In genomic region chr17:65559802-65560627, GRCh38 we compare ENCODE assay signal across 8 cellular contexts. TPM values are rescaled to one million over a fixed set of nuclear protein-coding genes. Genes with fewer than 3 reads are reported as not detected.
DNase-seq lines count a peak whose midpoint lies in the region; FAIRE-seq and TF ChIP-seq lines count a peak whose summit lies in the region.

No MANE protein-coding gene starts in this region.

- no peaks in the 10 kb centered on the region for H3K27me3 Mint-ChIP-seq in osteocyte (ENCODE audit: unreplicated experiment)

- no peaks in the 10 kb centered on the region for H3K9me1 ChIP-seq in keratinocyte (ENCODE audit: control insufficient read depth, extremely low read depth, insufficient read depth, low read length)

- no peaks in the 10 kb centered on the region for H3K79me2 ChIP-seq in keratinocyte (ENCODE audit: control insufficient read depth, insufficient read depth, low read length)

- H3K36me3 ChIP-seq in NT2/D1 (ENCODE audit: insufficient read depth, insufficient read length, low read length) (no peaks in the 10 kb centered on the region), keratinocyte (ENCODE audit: control insufficient read depth in 2 of 2, extremely low read depth in 1 of 2, insufficient read depth in 2 of 2, low read length in 2 of 2) (no peaks in the 10 kb centered on the region)

- H3K4me1 Mint-ChIP-seq in osteocyte (ENCODE audit: unreplicated experiment): peaks cover 30% of the 10 kb centered on the region

- peak overlapping the region; percentile 89 for H3K4me3 ChIP-seq in NT2/D1 (ENCODE audit: insufficient read length, low read depth)
- H3K4me3 ChIP-seq in keratinocyte (ENCODE audit: control insufficient read depth in 2 of 3, extremely low read depth in 1 of 3, insufficient read depth in 2 of 3, low read depth in 1 of 3, low read length in 3 of 3): peak overlapping the region; percentile 42 to 62 (median 53)

- no peak for TF ChIP-seq CTCF in keratinocyte (optimal IDR thresholded peaks at IDR 0.05 in 1 of 3, IDR thresholded peaks at IDR 0.05 in 1 of 3, conservative IDR thresholded peaks at IDR 0.05 in 1 of 3; ENCODE audit: extremely low read depth in 1 of 3, insufficient read depth in 2 of 3, low read length in 3 of 3)
- no peak for TF ChIP-seq CTCF in osteocyte (IDR thresholded peaks at IDR 0.05)

- H3K9ac ChIP-seq in NT2/D1 (ENCODE audit: insufficient read length, low read depth): peak overlapping the region; percentile 95
- no peak overlapping the region for H3K9ac ChIP-seq in keratinocyte (ENCODE audit: control insufficient read depth, extremely low read depth, insufficient read depth, low read length)

- H3K9me3 ChIP-seq in NT2/D1 (ENCODE audit: insufficient read depth, low read length) (no peaks in the 10 kb centered on the region), keratinocyte (ENCODE audit: control insufficient read depth, low read depth, low read length) (no peaks in the 10 kb centered on the region)

- no peaks in the 10 kb centered on the region for H4K20me1 ChIP-seq in keratinocyte (ENCODE audit: control insufficient read depth, extremely low read depth, insufficient read depth, low read length)

- DNase-seq in ELR (ENCODE audit: low read depth) (peak; percentile 20), NT2/D1 (ENCODE audit: low read depth, low spot score) (no peak), astrocyte of the hippocampus (ENCODE audit: low read depth, low spot score) (peak; percentile 70), keratinocyte (ENCODE audit: low read depth, low spot score) (no peak), osteocyte (ENCODE audit: extremely low spot score, unreplicated experiment) (no peak), GM12892 (ENCODE audit: insufficient read length) (no peak), NCI-H2107 (lab: John Stamatoyannopoulos, UW) (no peak)
- peak; percentile 9 for DNase-seq in stimulated activated naive CD4-positive, alpha-beta T cell treated with Interleukin-2 at 50 U/mL for 16 hours (lab: John Stamatoyannopoulos, UW)

- no peak overlapping the region for H3K27ac Mint-ChIP-seq in osteocyte (ENCODE audit: unreplicated experiment)

- H3K9me3 Mint-ChIP-seq in osteocyte (ENCODE audit: unreplicated experiment): no peaks in the 10 kb centered on the region

- no peak for TF ChIP-seq POLR2A in GM12892 (IDR thresholded peaks at IDR 0.05; ENCODE audit: low read depth, low read length)

- H2AFZ ChIP-seq in keratinocyte (ENCODE audit: control insufficient read depth, low read length): no peak overlapping the region

- H3K4me2 ChIP-seq in keratinocyte (ENCODE audit: control insufficient read depth, extremely low read depth, insufficient read depth, low read depth, low read length): peak overlapping the region; percentile 75

- H3K27ac ChIP-seq in keratinocyte (ENCODE audit: control insufficient read depth, insufficient read depth, low read length): no peak overlapping the region

- H3K4me1 ChIP-seq in NT2/D1 (ENCODE audit: insufficient read depth, insufficient read length) (peaks cover 19% of the 10 kb centered on the region), keratinocyte (ENCODE audit: control insufficient read depth, extremely low read depth, insufficient read depth, low read length) (peaks cover 3% of the 10 kb centered on the region)

- FAIRE-seq in keratinocyte (lab: Jason Lieb, UNC) (no peak), GM12892 (lab: Jason Lieb, UNC) (no peak)

- no peak overlapping the region for H3K4me3 Mint-ChIP-seq in osteocyte (ENCODE audit: unreplicated experiment)

- H3K27me3 ChIP-seq in NT2/D1 (ENCODE audit: insufficient read depth, insufficient read length) (no peaks in the 10 kb centered on the region), keratinocyte (ENCODE audit: control insufficient read depth, extremely low read depth, insufficient read depth, low read length) (peaks cover 31% of the 10 kb centered on the region)

- dilution Hi-C loops in keratinocyte (cut with MboI; ENCODE audit: extremely low pct_ligation_motif_present, low sequenced_read_pairs): no loop called here

- H3K36me3 Mint-ChIP-seq in osteocyte (ENCODE audit: unreplicated experiment): no peaks in the 10 kb centered on the region

RNA-seq across cellular contexts. Expression of gene AXIN2, which starts 1.4 kb away (rescaled TPM):
- polyA plus RNA-seq in keratinocyte: 0.14 to 0.27 TPM (median 0.19 TPM) in 3 replicates
- polyA plus RNA-seq in keratinocyte (2011; ENCODE audit: low read depth): 0.30 TPM
- 0.16 and 0.22 TPM in 2 replicates for polyA plus RNA-seq in keratinocyte (2011; cell fraction: cytosol; rRNA removed)
- polyA plus RNA-seq in keratinocyte (2011; cell fraction: nucleus; rRNA removed): 0.62 and 0.83 TPM in 2 replicates
- polyA plus RNA-seq in keratinocyte (2012; ENCODE audit: low replicate concordance): 0.22 and 0.34 TPM in 2 replicates
- 0.06 to 0.26 TPM in 2 of 3 replicates, not detected in the other for polyA minus RNA-seq in keratinocyte
- not detected for polyA minus RNA-seq in keratinocyte (2011; cell fraction: cytosol; rRNA and poly(A)+ RNA removed)
- polyA minus RNA-seq in keratinocyte (2011; cell fraction: nucleus; rRNA and poly(A)+ RNA removed): 0.53 and 0.93 TPM in 2 replicates
- total RNA-seq in osteocyte: 16.6 and 17.0 TPM in 2 replicates
- polyA plus RNA-seq in GM12892 (2012; ENCODE audit: missing spikeins): 0.34 TPM

Comparison
In these comparisons a context has a peak if more than half of its experiments do, and no peak if none do; other contexts are left out.
1. DNase-seq: peak in ELR (single experiment), astrocyte of the hippocampus (single experiment) and stimulated activated naive CD4-positive, alpha-beta T cell treated with Interleukin-2 at 50 U/mL for 16 hours (single experiment); none in NT2/D1 (single experiment), keratinocyte (single experiment), osteocyte (single experiment), GM12892 (single experiment) and NCI-H2107 (single experiment).